In the genomic region with DNA sequence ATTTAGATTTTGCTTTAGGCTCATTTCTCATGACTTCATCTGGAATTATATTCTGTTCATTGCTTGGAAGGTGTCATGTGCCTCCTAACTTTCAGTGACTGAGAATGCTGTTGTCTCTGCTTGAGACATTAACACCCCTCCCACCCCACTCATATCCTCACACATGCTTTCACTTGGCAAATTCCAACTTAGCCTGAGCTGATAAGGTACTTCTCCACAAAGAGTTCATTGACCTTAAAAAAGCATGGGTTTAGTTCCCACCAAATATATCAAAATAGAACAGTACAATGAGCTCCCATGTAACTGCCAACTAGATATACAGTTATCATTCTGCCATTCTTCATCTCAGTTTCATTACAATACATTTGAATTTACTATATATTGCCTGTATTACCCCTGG, we compare ENCODE assay signal across 23 cellular contexts.
"Had no signal": no experiment of that assay in that cellular context is flagged by ENCODE, and none has a peak within 500 bp of the region (broad histone marks: within the 10 kb centered on the region; RNA-seq: fewer than 3 reads in every experiment).

No MANE protein-coding gene starts in this region.

- H3K27ac ChIP-seq: body of pancreas, neutrophil, upper lobe of left lung, vagina had no signal

- H3K4me1 ChIP-seq: body of pancreas, upper lobe of left lung, vagina had no signal

- H3K27me3 ChIP-seq: body of pancreas, neutrophil, upper lobe of left lung, vagina had no signal

- ATAC-seq: activated naive CD4-positive, alpha-beta T cell treated with anti-CD3 and anti-CD28 coated beads, Interleukin-2, amount 50 U/mL, for 72 hours; activated T-cell treated with anti-CD3 and anti-CD28 coated beads, Interleukin-2, amount 50 U/mL, for 72 hours; body of pancreas; esophagus mucosa; sciatic nerve; stimulated activated effector memory CD8-positive, alpha-beta T cell treated with anti-CD3 and anti-CD28 coated beads, Interleukin-12 subunit alpha, Interleukin-12 subunit beta, amount 100 ng/mL, for 72 hours had no signal

- H3K4me3 ChIP-seq: body of pancreas, upper lobe of left lung, vagina had no signal

- H3K36me3 ChIP-seq: neutrophil, upper lobe of left lung, vagina had no signal

- DNase-seq: activated B cell treated with CpG ODN at 0.5 μM for 24 hours; activated CD4-positive, alpha-beta T cell treated with anti-CD3 and anti-CD28 coated beads, Interleukin-2, amount 50 U/mL, for 1 hour; activated naive CD4-positive, alpha-beta T cell; activated T-cell treated with anti-CD3 and anti-CD28 coated beads for 4 hours; activated T-cell treated with anti-CD3 and anti-CD28 coated beads, Interleukin-2, amount 50 U/mL, for 72 hours; aorta; body of pancreas; cortex of kidney; foreskin fibroblast; mammary epithelial cell; naive B cell; nephron progenitor cell; small intestine; stimulated activated CD4-positive, alpha-beta T cell treated with anti-CD3 and anti-CD28 coated beads, Interleukin-4, amount 100 ng/mL, for 24 hours; T-helper 2 cell; upper lobe of left lung had no signal

- H3K9me3 ChIP-seq: body of pancreas, neutrophil, upper lobe of left lung, vagina had no signal

- FAIRE-seq: endothelial cell of umbilical vein, small intestine had no signal
